In genomic region chr5:135462304-135462703, GRCh38 we compare ENCODE assay signal across 9 cellular contexts. TPM values are rescaled to one million over a fixed set of nuclear protein-coding genes. Genes with fewer than 3 reads are reported as not detected.
DNase-seq lines count a peak whose midpoint lies in the region; ATAC-seq and TF ChIP-seq lines count a peak whose summit lies in the region.
"Had no signal": no experiment of that assay in that cellular context is flagged by ENCODE, and none has a peak within 500 bp of the region (broad histone marks: within the 10 kb centered on the region; RNA-seq: fewer than 3 reads in every experiment).

No MANE protein-coding gene starts in this region.

- no peaks in the 10 kb centered on the region for H3K27me3 ChIP-seq in WERI-Rb-1 (ENCODE audit: insufficient read depth, low read depth, severe bottlenecking)

- peak; percentile 18 for DNase-seq in Right ventricle myocardium inferior (ENCODE audit: missing footprints)
- no peak for DNase-seq in cardiac septum (ENCODE audit: low spot score)
- peak; percentile 82 for DNase-seq in NCI-H345 (lab: John Stamatoyannopoulos, UW)
- peak; percentile 93 for DNase-seq in WERI-Rb-1
- peak; percentile 9 for DNase-seq in effector CD4-positive, alpha-beta T cell
- DNase-seq in natural killer cell = no peak
- no peak for DNase-seq in globus pallidus (ENCODE audit: low spot score)

- TF ChIP-seq CTCF in WERI-Rb-1 (IDR thresholded peaks at IDR 0.05; ENCODE audit: low read depth, low read length) (peak; percentile 85), natural killer cell (IDR thresholded peaks at IDR 0.05) (peak; percentile 29)

- intact Hi-C loops in Right ventricle myocardium inferior (cut with DNase I) = no loop called here
- intact Hi-C loops in cardiac septum (cut with DNase I) = loop anchor here (10.0 kb wide), 1 partner anchor 372 kb away; the partner anchor contains the start of gene SLC25A48
- intact Hi-C loops in natural killer cell (cut with micrococcal nuclease) = no loop called here

- no peak overlapping the region for H3K27ac Mint-ChIP-seq in natural killer cell

- H3K9me3 ChIP-seq in WERI-Rb-1 (ENCODE audit: severe bottlenecking) = no peaks in the 10 kb centered on the region

- peaks cover 21 to 24% of the 10 kb centered on the region in 2 donors for H3K27me3 Mint-ChIP-seq in natural killer cell (ENCODE audit: low read depth in 2 of 2)

- no peaks in the 10 kb centered on the region for H3K36me3 Mint-ChIP-seq in natural killer cell

- ATAC-seq in Right ventricle myocardium inferior = no peak
- peak; percentile 52 for ATAC-seq in HG03066 (IDR thresholded peaks at IDR 0.05; ENCODE audit: low read depth, unreplicated experiment)
- peak; percentile 46 to 67 (median 65) for ATAC-seq in natural killer cell

- no peaks in the 10 kb centered on the region for H3K36me3 ChIP-seq in WERI-Rb-1

- no peaks in the 10 kb centered on the region for H3K9me3 Mint-ChIP-seq in natural killer cell

- no peak overlapping the region for H3K4me3 ChIP-seq in WERI-Rb-1 (ENCODE audit: low read depth, low read length)

- peaks cover 5 to 6% of the 10 kb centered on the region in 2 donors for H3K4me1 Mint-ChIP-seq in natural killer cell

- H3K4me3 Mint-ChIP-seq in natural killer cell = no peak overlapping the region

- H3K27ac ChIP-seq in WERI-Rb-1 = no peak overlapping the region

RNA-seq across cellular contexts. Expression of gene TIFAB, which starts 10.2 kb away (rescaled TPM):
- total RNA-seq in Right ventricle myocardium inferior (not detected), cardiac septum (not detected), natural killer cell (under 1 TPM in 2 of 3 donors, not detected in 1; 0.05 to 0.21 TPM)
- total RNA-seq: frontal cortex had no signal

RNA-seq across cellular contexts. Expression of gene DCANP1, which starts 15.2 kb away (rescaled TPM):
- total RNA-seq in Right ventricle myocardium inferior (not detected), cardiac septum (not detected), natural killer cell (under 1 TPM in 1 of 3 donors, not detected in 2; 0.07 TPM)
- total RNA-seq: frontal cortex had no signal

Comparison
In these comparisons a context has a peak if more than half of its experiments do, and no peak if none do; other contexts are left out.
1. DNase-seq: peak in Right ventricle myocardium inferior (single experiment), NCI-H345 (single experiment), WERI-Rb-1 (single experiment) and effector CD4-positive, alpha-beta T cell (single experiment); none in cardiac septum (single experiment), natural killer cell (single experiment) and globus pallidus (single experiment).